In the genomic region with DNA sequence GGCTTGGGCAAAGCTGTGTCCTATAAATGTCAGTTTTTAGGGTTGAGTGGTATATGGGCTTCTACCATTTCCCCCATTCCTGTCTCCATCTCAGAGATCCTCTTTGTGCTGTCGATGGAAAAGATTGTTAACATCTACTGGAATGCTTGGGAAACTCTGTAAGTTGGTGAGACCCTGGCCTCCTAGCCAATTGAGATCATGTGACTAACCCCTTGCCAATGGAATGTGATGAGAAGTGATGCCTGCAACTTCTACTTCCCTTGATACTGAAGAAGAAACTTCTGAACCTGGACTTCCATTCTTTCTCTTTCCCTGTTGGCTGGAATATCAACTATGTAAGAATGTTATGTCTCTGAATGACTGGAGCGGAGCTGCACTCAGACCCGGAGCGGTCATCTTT, we compare ENCODE assay signal across 1 cellular context.
TF ChIP-seq lines count a peak whose summit lies in the region.

No MANE protein-coding gene starts in this region.

TF ChIP-seq in GM23338, 12 proteins besides CTCF, POLR2A, EP300 and RAD21 (continued from another document):
- TF ChIP-seq, protein P1, sequence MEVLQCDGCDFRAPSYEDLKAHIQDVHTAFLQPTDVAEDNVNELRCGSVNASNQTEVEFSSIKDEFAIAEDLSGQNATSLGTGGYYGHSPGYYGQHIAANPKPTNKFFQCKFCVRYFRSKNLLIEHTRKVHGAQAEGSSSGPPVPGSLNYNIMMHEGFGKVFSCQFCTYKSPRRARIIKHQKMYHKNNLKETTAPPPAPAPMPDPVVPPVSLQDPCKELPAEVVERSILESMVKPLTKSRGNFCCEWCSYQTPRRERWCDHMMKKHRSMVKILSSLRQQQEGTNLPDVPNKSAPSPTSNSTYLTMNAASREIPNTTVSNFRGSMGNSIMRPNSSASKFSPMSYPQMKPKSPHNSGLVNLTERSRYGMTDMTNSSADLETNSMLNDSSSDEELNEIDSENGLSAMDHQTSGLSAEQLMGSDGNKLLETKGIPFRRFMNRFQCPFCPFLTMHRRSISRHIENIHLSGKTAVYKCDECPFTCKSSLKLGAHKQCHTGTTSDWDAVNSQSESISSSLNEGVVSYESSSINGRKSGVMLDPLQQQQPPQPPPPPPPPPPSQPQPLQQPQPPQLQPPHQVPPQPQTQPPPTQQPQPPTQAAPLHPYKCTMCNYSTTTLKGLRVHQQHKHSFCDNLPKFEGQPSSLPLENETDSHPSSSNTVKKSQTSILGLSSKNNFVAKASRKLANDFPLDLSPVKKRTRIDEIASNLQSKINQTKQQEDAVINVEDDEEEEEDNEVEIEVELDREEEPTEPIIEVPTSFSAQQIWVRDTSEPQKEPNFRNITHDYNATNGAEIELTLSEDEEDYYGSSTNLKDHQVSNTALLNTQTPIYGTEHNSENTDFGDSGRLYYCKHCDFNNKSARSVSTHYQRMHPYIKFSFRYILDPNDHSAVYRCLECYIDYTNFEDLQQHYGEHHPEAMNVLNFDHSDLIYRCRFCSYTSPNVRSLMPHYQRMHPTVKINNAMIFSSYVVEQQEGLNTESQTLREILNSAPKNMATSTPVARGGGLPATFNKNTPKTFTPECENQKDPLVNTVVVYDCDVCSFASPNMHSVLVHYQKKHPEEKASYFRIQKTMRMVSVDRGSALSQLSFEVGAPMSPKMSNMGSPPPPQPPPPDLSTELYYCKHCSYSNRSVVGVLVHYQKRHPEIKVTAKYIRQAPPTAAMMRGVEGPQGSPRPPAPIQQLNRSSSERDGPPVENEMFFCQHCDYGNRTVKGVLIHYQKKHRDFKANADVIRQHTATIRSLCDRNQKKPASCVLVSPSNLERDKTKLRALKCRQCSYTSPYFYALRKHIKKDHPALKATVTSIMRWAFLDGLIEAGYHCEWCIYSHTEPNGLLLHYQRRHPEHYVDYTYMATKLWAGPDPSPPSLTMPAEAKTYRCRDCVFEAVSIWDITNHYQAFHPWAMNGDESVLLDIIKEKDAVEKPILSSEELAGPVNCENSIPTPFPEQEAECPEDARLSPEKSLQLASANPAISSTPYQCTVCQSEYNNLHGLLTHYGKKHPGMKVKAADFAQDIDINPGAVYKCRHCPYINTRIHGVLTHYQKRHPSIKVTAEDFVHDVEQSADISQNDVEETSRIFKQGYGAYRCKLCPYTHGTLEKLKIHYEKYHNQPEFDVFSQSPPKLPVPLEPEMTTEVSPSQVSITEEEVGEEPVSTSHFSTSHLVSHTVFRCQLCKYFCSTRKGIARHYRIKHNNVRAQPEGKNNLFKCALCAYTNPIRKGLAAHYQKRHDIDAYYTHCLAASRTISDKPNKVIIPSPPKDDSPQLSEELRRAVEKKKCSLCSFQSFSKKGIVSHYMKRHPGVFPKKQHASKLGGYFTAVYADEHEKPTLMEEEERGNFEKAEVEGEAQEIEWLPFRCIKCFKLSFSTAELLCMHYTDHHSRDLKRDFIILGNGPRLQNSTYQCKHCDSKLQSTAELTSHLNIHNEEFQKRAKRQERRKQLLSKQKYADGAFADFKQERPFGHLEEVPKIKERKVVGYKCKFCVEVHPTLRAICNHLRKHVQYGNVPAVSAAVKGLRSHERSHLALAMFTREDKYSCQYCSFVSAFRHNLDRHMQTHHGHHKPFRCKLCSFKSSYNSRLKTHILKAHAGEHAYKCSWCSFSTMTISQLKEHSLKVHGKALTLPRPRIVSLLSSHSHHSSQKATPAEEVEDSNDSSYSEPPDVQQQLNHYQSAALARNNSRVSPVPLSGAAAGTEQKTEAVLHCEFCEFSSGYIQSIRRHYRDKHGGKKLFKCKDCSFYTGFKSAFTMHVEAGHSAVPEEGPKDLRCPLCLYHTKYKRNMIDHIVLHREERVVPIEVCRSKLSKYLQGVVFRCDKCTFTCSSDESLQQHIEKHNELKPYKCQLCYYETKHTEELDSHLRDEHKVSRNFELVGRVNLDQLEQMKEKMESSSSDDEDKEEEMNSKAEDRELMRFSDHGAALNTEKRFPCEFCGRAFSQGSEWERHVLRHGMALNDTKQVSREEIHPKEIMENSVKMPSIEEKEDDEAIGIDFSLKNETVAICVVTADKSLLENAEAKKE (CRISPR knock-in tag; IDR thresholded peaks at IDR 0.05) = no peak
- TF ChIP-seq CREB1 (CRISPR knock-in tag; IDR thresholded peaks at IDR 0.05; ENCODE audit: low read depth) (no peak), STAT1 (IDR thresholded peaks at IDR 0.05; ENCODE audit: unreplicated experiment) (no peak), ZNF114 (CRISPR knock-in tag; IDR thresholded peaks at IDR 0.05) (no peak), NANOG (IDR thresholded peaks at IDR 0.05; ENCODE audit: borderline replicate concordance) (no peak), EZH2 (IDR thresholded peaks at IDR 0.05; ENCODE audit: low read depth, unreplicated experiment) (no peak), EZH2phosphoT487 (IDR thresholded peaks at IDR 0.05; ENCODE audit: unreplicated experiment) (no peak), JUNB (IDR thresholded peaks at IDR 0.05; ENCODE audit: unreplicated experiment) (no peak), REST (IDR thresholded peaks at IDR 0.05; ENCODE audit: unreplicated experiment) (no peak), ZNF331 (CRISPR knock-in tag; IDR thresholded peaks at IDR 0.05; ENCODE audit: low read depth) (no peak), POLR2AphosphoS5 (IDR thresholded peaks at IDR 0.05; ENCODE audit: low read depth) (no peak)
